14 cellular contexts compared by ENCODE assay signal in genomic region chr5:36158144-36158543, GRCh38. TPM values are rescaled to one million over a fixed set of nuclear protein-coding genes. Genes with fewer than 3 reads are reported as not detected.
DNase-seq lines count a peak whose midpoint lies in the region; ATAC-seq and TF ChIP-seq lines count a peak whose summit lies in the region.
"Had no signal": no experiment of that assay in that cellular context is flagged by ENCODE, and none has a peak within 500 bp of the region (broad histone marks: within the 10 kb centered on the region; RNA-seq: fewer than 3 reads in every experiment).

No MANE protein-coding gene starts in this region.

- no peak overlapping the region for H3K4me3 Mint-ChIP-seq in chondrocyte (ENCODE audit: unreplicated experiment)
- H3K4me3 Mint-ChIP-seq in neural crest cell, result peak overlapping the region; percentile 41
- H3K4me3 Mint-ChIP-seq: WTC11 had no signal

- ATAC-seq in psoas muscle (no peak), GM19351 (IDR thresholded peaks at IDR 0.05; ENCODE audit: unreplicated experiment) (no peak), HG03521 (IDR thresholded peaks at IDR 0.05; ENCODE audit: unreplicated experiment) (no peak)
- ATAC-seq in activated CD4-positive, CD25-positive, alpha-beta regulatory T cell treated with anti-CD3 and anti-CD28 coated beads, Interleukin-2, amount 50 U/mL, for 24 hours, result no peak
- ATAC-seq: K562, lower lobe of right lung, WTC11 had no signal

- H3K27me3 ChIP-seq in psoas muscle (ENCODE audit: insufficient read depth in 3 of 3, low read length in 2 of 3), result no peaks in the 10 kb centered on the region
- H3K27me3 ChIP-seq: esophagus squamous epithelium had no signal

- peaks cover 67% of the 10 kb centered on the region for H3K4me1 Mint-ChIP-seq in chondrocyte (ENCODE audit: low read depth)
- H3K4me1 Mint-ChIP-seq in neural crest cell, result peaks cover 34% of the 10 kb centered on the region

- peaks cover 16% of the 10 kb centered on the region for H3K4me1 ChIP-seq in psoas muscle

- intact Hi-C loops in psoas muscle (cut with DNase I), result no loop called here

- no peak for TF ChIP-seq CTCF in chondrocyte (IDR thresholded peaks at IDR 0.05)
- no peak for TF ChIP-seq CTCF in neural crest cell (conservative IDR thresholded peaks at IDR 0.05)
- no peak for TF ChIP-seq CTCF in psoas muscle (IDR thresholded peaks at IDR 0.05)

- peak overlapping the region; percentile 97 for H3K27ac Mint-ChIP-seq in chondrocyte (ENCODE audit: unreplicated experiment)
- no peak overlapping the region for H3K27ac Mint-ChIP-seq in neural crest cell (ENCODE audit: unreplicated experiment)
- H3K27ac Mint-ChIP-seq: WTC11 had no signal

- WGBS in psoas muscle, 3 donors, result 52 to 55% (median 54%) methylated on average over 2 of the region's 2 CpGs

- no peak overlapping the region for H3K4me3 ChIP-seq in psoas muscle
- H3K4me3 ChIP-seq: esophagus squamous epithelium, K562, lower lobe of right lung had no signal

- H3K36me3 ChIP-seq in psoas muscle (ENCODE audit: insufficient read depth in 1 of 2, low read depth in 1 of 2), result peaks cover 5 to 52% of the 10 kb centered on the region in 2 donors

- H3K27me3 Mint-ChIP-seq in chondrocyte (ENCODE audit: low read depth), result no peaks in the 10 kb centered on the region
- no peaks in the 10 kb centered on the region for H3K27me3 Mint-ChIP-seq in neural crest cell (ENCODE audit: low read depth)

- no peaks in the 10 kb centered on the region for H3K9me3 Mint-ChIP-seq in chondrocyte (ENCODE audit: low read depth)
- H3K9me3 Mint-ChIP-seq in neural crest cell, result no peaks in the 10 kb centered on the region
- H3K9me3 Mint-ChIP-seq: WTC11 had no signal

- no peaks in the 10 kb centered on the region for H3K9me3 ChIP-seq in psoas muscle
- H3K9me3 ChIP-seq: esophagus squamous epithelium, lower lobe of right lung had no signal

- peak; percentile 16 for DNase-seq in GM03348 (ENCODE audit: low spot score)
- peak; percentile 93 for DNase-seq in NCI-H82 (lab: John Stamatoyannopoulos, UW)
- no peak for DNase-seq in chondrocyte (ENCODE audit: low spot score)
- no peak for DNase-seq in neural crest cell (ENCODE audit: low read depth, low spot score)
- no peak for DNase-seq in psoas muscle
- DNase-seq: activated naive CD4-positive, alpha-beta T cell treated with anti-CD3 and anti-CD28 coated beads, Interleukin-2, amount 50 U/mL, for 16 hours; esophagus squamous epithelium; lower lobe of right lung; NCI-H2081 treated with DMSO at 0.1 percent for 48 hours had no signal

- H3K36me3 Mint-ChIP-seq in chondrocyte (ENCODE audit: low read depth) (peaks cover 25% of the 10 kb centered on the region), neural crest cell (ENCODE audit: low read depth) (peaks cover 40% of the 10 kb centered on the region)

- H3K27ac ChIP-seq in psoas muscle, result no peak overlapping the region
- H3K27ac ChIP-seq: esophagus squamous epithelium, lower lobe of right lung had no signal

RNA-seq across cellular contexts. Expression of gene SKP2, which starts 6.2 kb away (rescaled TPM):
- total RNA-seq in chondrocyte (34.8 to 41.1 TPM (median 36.1 TPM) in 3 replicates), neural crest cell (147 and 153 TPM in 2 replicates), psoas muscle (1 to 10 TPM; 3.0 to 5.3 (median 4.2) TPM)
- polyA plus RNA-seq in psoas muscle, result 1 to 10 TPM; 1.3 to 6.6 (median 2.4) TPM

RNA-seq across cellular contexts. Expression of gene LMBRD2, which starts 6.5 kb away (rescaled TPM):
- total RNA-seq in chondrocyte (11.3 to 11.8 TPM (median 11.6 TPM) in 3 replicates), neural crest cell (7.7 and 9.1 TPM in 2 replicates), psoas muscle (10 to 100 TPM; 13.7 to 22.8 (median 18.9) TPM)
- polyA plus RNA-seq in psoas muscle, result 10 to 100 TPM in 1 of 3 donors, 1 to 10 TPM in 2; 3.0 to 17.4 (median 3.6) TPM

Comparison
In these comparisons a context has a peak if more than half of its experiments do, and no peak if none do; other contexts are left out.
1. DNase-seq: peak in GM03348 (single experiment) and NCI-H82 (single experiment); none in chondrocyte (single experiment), neural crest cell (single experiment) and psoas muscle (0 of 2).